1 cellular context compared by ENCODE assay signal in genomic region chr6:37838209-37838921, GRCh38.
TF ChIP-seq lines count a peak whose summit lies in the region.

No MANE protein-coding gene starts in this region.

TF ChIP-seq in HepG2, 621 proteins besides CTCF, POLR2A, EP300 and RAD21:
- TF ChIP-seq MAF1 (CRISPR knock-in tag; IDR thresholded peaks at IDR 0.05; ENCODE audit: borderline replicate concordance) (no peak), CEBPB (IDR thresholded peaks at IDR 0.05; ENCODE audit: borderline replicate concordance, low read depth, low read length) (peak; percentile 37; the same call in 1 of the 2 replicates)
